8 cellular contexts compared by ENCODE assay signal in genomic region chr10:73167557-73168485, GRCh38. TPM values are rescaled to one million over a fixed set of nuclear protein-coding genes. Genes with fewer than 3 reads are reported as not detected.
A peak's percentile ranks its signal among the peaks of the same experiment; 100 is the strongest.
DNase-seq lines count a peak whose midpoint lies in the region; ATAC-seq, FAIRE-seq and TF ChIP-seq lines count a peak whose summit lies in the region.

Gene ECD (minus strand): TSS chr10:73168008. CDS start chr10:73163937, 4,071 bp downstream.
Gene FAM149B1 (plus strand): TSS chr10:73168119. CDS start chr10:73168340, 221 bp downstream.

- POLR2A ChIA-PET in OCI-LY7 (lab: Charles Lee) (interaction anchor here (0.5 to 3.5 kb wide), 8 partner anchors 10 to 477 kb away, joined by 3 to 23 read pairs (median 3); partner anchors contain the start of genes CFAP70 and P4HA1), endothelial cell of umbilical vein (lab: Charles Lee) (interaction anchor here (0.7 to 1.2 kb wide), 3 partner anchors 72 to 91 kb away, joined by 3 to 4 read pairs (median 3); no protein-coding TSS in a partner anchor)

- H3K4me1 ChIP-seq in HUES64 (ENCODE audit: insufficient read depth, low read length) (0 out of 2 replicates have a peak, but pooled peaks cover 4% of the 10 kb centered on the region), OCI-LY7 (ENCODE audit: insufficient read depth, low read length, poor library complexity, severe bottlenecking) (peaks cover 5% of the 10 kb centered on the region), endothelial cell of umbilical vein (ENCODE audit: control insufficient read depth, extremely low read depth, insufficient read depth, low read length) (peaks cover 9% of the 10 kb centered on the region)

- no peak for FAIRE-seq in D721Med (lab: Jason Lieb, UNC)
- peak; percentile 90 for FAIRE-seq in endothelial cell of umbilical vein (lab: Jason Lieb, UNC)

- H3K27ac ChIP-seq in HUES64 (ENCODE audit: low read depth, low read length), result peak within 1 kb of the TSS; percentile 89
- peak within 1 kb of the TSS; percentile 51 for H3K27ac ChIP-seq in OCI-LY7 (ENCODE audit: low read depth, low read length, poor library complexity, severe bottlenecking)
- H3K27ac ChIP-seq in endothelial cell of umbilical vein (ENCODE audit: insufficient read depth, low read depth, low read length), result peak within 1 kb of the TSS; percentile 79

- peak within 1 kb of the TSS; percentile 92 for H3K9ac ChIP-seq in HUES64 (ENCODE audit: low read depth, low read length)
- peak within 1 kb of the TSS; percentile 96 for H3K9ac ChIP-seq in endothelial cell of umbilical vein (replicated peaks; ENCODE audit: extremely low read depth, insufficient read depth, low read length)

- H2AFZ ChIP-seq in OCI-LY7 (ENCODE audit: low read length), result peak within 1 kb of the TSS; percentile 58
- H2AFZ ChIP-seq in endothelial cell of umbilical vein (ENCODE audit: low read depth, low read length), result peak within 1 kb of the TSS; percentile 79

- no peak for TF ChIP-seq CTCF in D721Med (IDR thresholded peaks at IDR 0.05; ENCODE audit: insufficient read depth, missing control alignments)
- TF ChIP-seq CTCF in OCI-LY7 (conservative IDR thresholded peaks at IDR 0.05; ENCODE audit: low read length), result peak; percentile 35; the same call in 1 of the 2 replicates
- no peak for TF ChIP-seq CTCF in endothelial cell of umbilical vein (IDR thresholded peaks at IDR 0.05; ENCODE audit: extremely low read depth in 1 of 2, insufficient read depth in 1 of 2, low read depth in 1 of 2, low read length in 2 of 2)

- H3K4me2 ChIP-seq in OCI-LY7 (ENCODE audit: low read length) (peak within 1 kb of the TSS; percentile 71), endothelial cell of umbilical vein (ENCODE audit: insufficient read depth, low read length) (peak within 1 kb of the TSS; percentile 98)

- H3K9me3 ChIP-seq in HUES64 (ENCODE audit: insufficient read depth, low read depth, low read length) (no peaks in the 10 kb centered on the region), OCI-LY7 (ENCODE audit: low read length) (no peaks in the 10 kb centered on the region; the same call in 1 of the 2 replicates), endothelial cell of umbilical vein (replicated peaks; ENCODE audit: control insufficient read depth, insufficient read depth, low read length) (no peaks in the 10 kb centered on the region)

- BruUV-seq in OCI-LY7 (replicated peaks; lab: Mats Ljungman, UMichigan) (no TSS peak), endothelial cell of umbilical vein (replicated peaks; lab: Mats Ljungman, UMichigan) (TSS peak; percentile 81)

- no peaks in the 10 kb centered on the region for H3K27me3 ChIP-seq in HUES64 (ENCODE audit: insufficient read depth, low read length)
- H3K27me3 ChIP-seq in endothelial cell of umbilical vein (ENCODE audit: control insufficient read depth in 2 of 2, insufficient read depth in 2 of 2, low read length in 2 of 2), result no peaks in the 10 kb centered on the region

- peak; percentile 59 for DNase-seq in D721Med (ENCODE audit: insufficient read length, low spot score)
- DNase-seq in OCI-LY7 (ENCODE audit: low spot score), result peak; percentile 94
- DNase-seq in activated T-cell treated with anti-CD3 and anti-CD28 coated beads for 1 hour (ENCODE audit: low read depth), result peak; percentile 84
- DNase-seq in endothelial cell of umbilical vein (ENCODE audit: low read depth, low spot score), result peak; percentile 98
- DNase-seq in midbrain (lab: John Stamatoyannopoulos, UW), result peak; percentile 95
- peak; percentile 83 to 86 for DNase-seq in stimulated activated CD8-positive, alpha-beta memory T cell treated with anti-CD3 and anti-CD28 coated beads, Interleukin-2, amount 100 ng/mL, for 1 hour (ENCODE audit: low read depth in 2 of 2)

- intact Hi-C loops in OCI-LY7 (cut with micrococcal nuclease; ENCODE audit: unreplicated experiment), result loop anchor here (5.0 kb wide), 1 partner anchor 79 kb away; the partner anchor contains the start of gene DNAJC9
- intact Hi-C loops in endothelial cell of umbilical vein (cut with micrococcal nuclease), result loop anchor here (1.0 to 5.0 kb wide), 5 partner anchors 51 to 245 kb away; partner anchors contain the start of genes CFAP70, DNAJC9 and P4HA1

- H3K36me3 ChIP-seq in HUES64 (ENCODE audit: insufficient read depth, low read length), result peaks cover 17% of the 10 kb centered on the region
- peaks cover 24% of the 10 kb centered on the region for H3K36me3 ChIP-seq in OCI-LY7 (ENCODE audit: insufficient read depth, low read length)
- H3K36me3 ChIP-seq in endothelial cell of umbilical vein (ENCODE audit: control insufficient read depth in 2 of 2, extremely low read depth in 1 of 2, insufficient read depth in 2 of 2, low read length in 2 of 2), result peaks cover 1 to 3% of the 10 kb centered on the region in 2 experiments

- TF ChIP-seq POLR2A in endothelial cell of umbilical vein (IDR thresholded peaks at IDR 0.05; ENCODE audit: low read depth, low read length), result peak; percentile 96

- WGBS in HUES64, result under 1% methylated on average over 52 of the region's 52 CpGs

- no peaks in the 10 kb centered on the region for H3K9me2 ChIP-seq in OCI-LY7 (ENCODE audit: insufficient read depth, low read length)

- CTCF ChIA-PET in OCI-LY7 (lab: Charles Lee; ENCODE audit: unreplicated experiment) (no interaction called here), endothelial cell of umbilical vein (lab: Charles Lee) (interaction anchor here (0.9 to 1.4 kb wide), 6 partner anchors 8 to 107 kb away, joined by 3 to 6 read pairs (median 4); no protein-coding TSS in a partner anchor)

- H3K79me2 ChIP-seq in OCI-LY7 (ENCODE audit: insufficient read depth, low read depth, low read length) (peaks cover 57% of the 10 kb centered on the region), endothelial cell of umbilical vein (ENCODE audit: control insufficient read depth, insufficient read depth, low read length) (peaks cover 45% of the 10 kb centered on the region)

- dilution Hi-C loops in endothelial cell of umbilical vein (cut with MboI; ENCODE audit: extremely low pct_ligation_motif_present, low sequenced_read_pairs), result no loop called here

- H3K4me3 ChIP-seq in HUES64 (ENCODE audit: low read length) (peak within 1 kb of the TSS; percentile 95), OCI-LY7 (ENCODE audit: low read depth, low read length, poor library complexity, severe bottlenecking) (peak within 1 kb of the TSS; percentile 86), endothelial cell of umbilical vein (replicated peaks in 1 of 3; ENCODE audit: insufficient read depth in 1 of 3, low read depth in 1 of 3, low read length in 3 of 3) (peak within 1 kb of the TSS; percentile 24 to 95 (median 81))

- ATAC-seq in GM21447 (IDR thresholded peaks at IDR 0.05; ENCODE audit: unreplicated experiment), result peak; percentile 91

- H3K9me1 ChIP-seq in endothelial cell of umbilical vein (replicated peaks; ENCODE audit: control insufficient read depth, extremely low read depth, insufficient read depth, low read length), result no peaks in the 10 kb centered on the region

- H4K20me1 ChIP-seq in OCI-LY7 (ENCODE audit: insufficient read depth, low read length) (no peaks in the 10 kb centered on the region), endothelial cell of umbilical vein (replicated peaks; ENCODE audit: control insufficient read depth, extremely low read depth, insufficient read depth, low read length) (peaks cover 3% of the 10 kb centered on the region)

TF ChIP-seq in endothelial cell of umbilical vein, 7 proteins besides CTCF, POLR2A, EP300 and RAD21:
- peak; percentile 95 for TF ChIP-seq POLR2AphosphoS5 (IDR thresholded peaks at IDR 0.05; ENCODE audit: insufficient read depth, low read depth, low read length)
- no peak for TF ChIP-seq JUN (IDR thresholded peaks at IDR 0.05; ENCODE audit: borderline replicate concordance, insufficient read depth, insufficient read length, low read depth)

RNA-seq across cellular contexts. Expression of gene ECD, which starts in this region (rescaled TPM):
- polyA plus RNA-seq in HUES64 (2013, experiment 1 of 2), result 36.9 TPM
- polyA plus RNA-seq in HUES64 (2013, experiment 2 of 2), result 36.5 TPM
- 24.6 and 27.3 TPM in 2 replicates for total RNA-seq in OCI-LY7 (2014; rRNA removed; shearing (Covaris generic))
- 26.0 and 27.2 TPM in 2 replicates for total RNA-seq in OCI-LY7 (2022)
- 32.3 and 36.6 TPM in 2 replicates for total RNA-seq in endothelial cell of umbilical vein
- 22.8 and 27.2 TPM in 2 replicates for polyA plus RNA-seq in endothelial cell of umbilical vein
- 28.3 and 30.4 TPM in 2 replicates for polyA plus RNA-seq in endothelial cell of umbilical vein (2011; cell fraction: cytosol; rRNA removed)
- polyA plus RNA-seq in endothelial cell of umbilical vein (2011; cell fraction: nucleus; rRNA removed), result 38.1 and 44.1 TPM in 2 replicates
- 22.3 and 23.6 TPM in 2 replicates for polyA plus RNA-seq in endothelial cell of umbilical vein (2012)
- polyA minus RNA-seq in endothelial cell of umbilical vein, result 33.9 and 38.9 TPM in 2 replicates
- 16.0 TPM for polyA minus RNA-seq in endothelial cell of umbilical vein (2011; cell fraction: cytosol; rRNA and poly(A)+ RNA removed)
- 33.3 and 47.7 TPM in 2 replicates for polyA minus RNA-seq in endothelial cell of umbilical vein (2011; cell fraction: nucleus; rRNA and poly(A)+ RNA removed)

RNA-seq across cellular contexts. Expression of gene FAM149B1, which starts in this region (rescaled TPM):
- polyA plus RNA-seq in HUES64 (2013, experiment 1 of 2), result 13.4 TPM
- 20.5 TPM for polyA plus RNA-seq in HUES64 (2013, experiment 2 of 2)
- 8.0 and 14.7 TPM in 2 replicates for total RNA-seq in OCI-LY7 (2014; rRNA removed; shearing (Covaris generic))
- 18.5 and 19.9 TPM in 2 replicates for total RNA-seq in OCI-LY7 (2022)
- total RNA-seq in endothelial cell of umbilical vein, result 18.9 and 19.5 TPM in 2 replicates
- polyA plus RNA-seq in endothelial cell of umbilical vein, result 23.4 and 26.7 TPM in 2 replicates
- 19.5 and 22.8 TPM in 2 replicates for polyA plus RNA-seq in endothelial cell of umbilical vein (2011; cell fraction: cytosol; rRNA removed)
- polyA plus RNA-seq in endothelial cell of umbilical vein (2011; cell fraction: nucleus; rRNA removed), result 44.4 and 44.8 TPM in 2 replicates
- polyA plus RNA-seq in endothelial cell of umbilical vein (2012), result 13.2 and 15.4 TPM in 2 replicates
- 41.4 and 43.6 TPM in 2 replicates for polyA minus RNA-seq in endothelial cell of umbilical vein
- polyA minus RNA-seq in endothelial cell of umbilical vein (2011; cell fraction: cytosol; rRNA and poly(A)+ RNA removed), result 3.8 TPM
- polyA minus RNA-seq in endothelial cell of umbilical vein (2011; cell fraction: nucleus; rRNA and poly(A)+ RNA removed), result 21.3 and 21.5 TPM in 2 replicates

Comparison
In these comparisons a context has a peak if more than half of its experiments do, and no peak if none do; other contexts are left out.
1. Peak in every context shown above with its lines: DNase-seq, ATAC-seq, H3K4me3 ChIP-seq and H3K27ac ChIP-seq.